ENCODE assay signal across 12 cellular contexts in the genomic region with DNA sequence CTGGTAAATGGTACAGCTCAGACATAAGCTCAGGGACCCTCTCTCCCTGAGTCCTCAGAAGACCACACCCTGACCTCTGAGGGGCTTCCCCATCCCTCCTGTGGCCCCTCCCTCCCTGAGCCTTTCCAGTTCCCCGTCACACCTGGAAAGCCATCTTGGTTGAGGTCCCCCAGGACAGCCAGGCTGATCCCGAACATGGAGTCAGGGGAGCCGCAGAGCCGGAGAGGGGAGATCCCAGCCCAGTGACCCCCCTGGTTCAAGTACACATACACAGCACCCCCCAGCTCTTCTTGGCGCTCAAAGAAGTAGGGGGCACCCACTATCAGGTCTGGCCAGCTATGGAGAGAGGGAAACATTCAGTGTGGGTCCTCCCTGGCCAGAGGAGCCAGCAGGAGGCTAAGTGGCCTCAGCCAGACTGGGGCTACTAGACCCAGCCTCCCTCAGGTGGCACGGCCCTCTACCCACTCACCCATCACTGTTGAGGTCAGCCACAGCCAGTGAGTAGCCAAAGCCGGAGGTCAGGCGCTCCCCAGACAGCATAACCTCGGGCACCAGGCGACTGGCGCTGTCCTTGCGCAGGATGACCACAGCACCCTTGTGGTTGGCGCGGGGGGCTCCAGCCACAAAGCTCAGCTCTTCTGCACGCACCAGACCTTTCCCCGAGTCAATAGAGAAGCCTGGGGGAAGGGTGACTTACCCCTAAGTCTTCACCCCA.
"Had no signal": no experiment of that assay in that cellular context is flagged by ENCODE, and none has a peak within 500 bp of the region (broad histone marks: within the 10 kb centered on the region; RNA-seq: fewer than 3 reads in every experiment).

No MANE protein-coding gene starts in this region.

- H3K9me3 ChIP-seq: body of pancreas had no signal

- ATAC-seq: body of pancreas; esophagus mucosa; stimulated activated naive B cell treated with anti-CD40 and anti-IgM and Interleukin-4, amounts not matched to agents 10 μg/mL and 1 μg/mL and 100 μg/mL, for 72 hours had no signal

- DNase-seq: activated naive CD4-positive, alpha-beta T cell treated with anti-CD3 and anti-CD28 coated beads, Interleukin-2, amount 50 U/mL, for 16 hours; activated T-cell treated with anti-CD3 and anti-CD28 coated beads for 4 hours; body of pancreas; central memory CD4-positive, alpha-beta T cell; hypothalamus; midbrain; stimulated activated CD4-positive, alpha-beta T cell treated with anti-CD3 and anti-CD28 coated beads, Interleukin-15, amount 100 ng/mL, for 24 hours; stimulated activated CD4-positive, alpha-beta T cell treated with anti-CD3 and anti-CD28 coated beads, Interleukin-4, amount 100 ng/mL, for 1 hour; stimulated activated naive B cell treated with anti-CD40 and anti-IgM and Interleukin-4, amounts not matched to agents 10 μg/mL and 1 μg/mL and 100 μg/mL, for 72 hours; substantia nigra had no signal

- H3K4me3 ChIP-seq: body of pancreas, coronary artery had no signal

- H3K4me1 ChIP-seq: body of pancreas had no signal

- H3K27ac ChIP-seq: body of pancreas had no signal

- H3K27me3 ChIP-seq: body of pancreas had no signal
